28 cellular contexts compared by ENCODE assay signal in the genomic region with DNA sequence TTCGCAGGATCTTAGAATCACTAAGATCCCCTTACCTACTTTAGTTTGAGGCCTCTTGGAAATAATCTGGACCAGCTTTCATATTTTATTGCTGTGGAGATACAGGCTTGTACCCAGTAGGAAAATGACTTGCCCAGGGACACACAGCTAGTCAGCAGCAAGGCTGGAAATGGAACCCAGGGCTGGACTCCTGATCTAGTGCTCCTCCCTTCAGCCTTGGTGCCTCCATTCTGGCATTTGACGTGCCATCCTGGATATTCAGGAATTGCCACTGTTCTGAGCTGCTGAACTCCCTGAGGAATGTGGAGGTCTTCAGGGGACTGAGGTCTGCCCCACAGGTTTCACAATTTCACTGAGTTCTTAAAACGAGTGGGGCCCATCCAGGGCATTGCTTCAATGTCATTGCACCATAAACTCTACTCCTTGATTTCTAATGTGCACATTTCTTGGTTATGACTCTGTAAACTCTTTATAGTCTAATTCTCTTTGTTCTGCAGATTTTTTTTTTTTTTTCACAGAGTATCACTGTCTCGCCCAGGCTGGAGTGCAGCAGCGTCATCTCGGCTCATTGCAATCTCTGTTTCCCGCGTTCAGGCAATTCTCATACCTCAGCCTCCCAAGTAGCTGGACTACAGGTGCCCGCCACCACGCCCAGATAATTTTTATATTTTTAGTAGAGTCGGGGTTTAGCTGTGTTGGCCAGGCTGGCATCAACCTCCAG. TPM values are rescaled to one million over a fixed set of nuclear protein-coding genes. Genes with fewer than 3 reads are reported as not detected.
"Had no signal": no experiment of that assay in that cellular context is flagged by ENCODE, and none has a peak within 500 bp of the region (broad histone marks: within the 10 kb centered on the region; RNA-seq: fewer than 3 reads in every experiment).

No MANE protein-coding gene starts in this region.

- H3K4me1 ChIP-seq: gastroesophageal sphincter, parathyroid adenoma had no signal

- H3K9me3 ChIP-seq: gastroesophageal sphincter, testis, upper lobe of left lung had no signal

- FAIRE-seq: bronchial epithelial cell, islet of Langerhans, TTC549 had no signal

- H2AFZ ChIP-seq: parathyroid adenoma had no signal

- H3K27ac ChIP-seq: epithelial cell of prostate, gastroesophageal sphincter, parathyroid adenoma, testis, upper lobe of left lung, WERI-Rb-1 had no signal

- H3K4me3 ChIP-seq: gastroesophageal sphincter, testis, upper lobe of left lung had no signal

- H3K9ac ChIP-seq: parathyroid adenoma had no signal

- H3K27me3 ChIP-seq: gastroesophageal sphincter, testis, upper lobe of left lung had no signal

- H3K79me2 ChIP-seq: parathyroid adenoma had no signal

- ATAC-seq: activated CD8-positive, alpha-beta T cell treated with anti-CD3 and anti-CD28 coated beads for 36 hours; gastroesophageal sphincter; right cardiac atrium; stimulated activated effector memory CD8-positive, alpha-beta T cell treated with anti-CD3 and anti-CD28 coated beads, Interleukin-12 subunit alpha, Interleukin-12 subunit beta, amount 100 ng/mL, for 72 hours; T-cell had no signal

- DNase-seq: activated CD4-positive, alpha-beta T cell treated with anti-CD3 and anti-CD28 coated beads, Interleukin-2, amount 10 ng/mL, durations not matched to agents 7 days and 5 days; activated CD4-positive, CD25-positive, alpha-beta regulatory T cell treated with anti-CD3 and anti-CD28 coated beads, Interleukin-2, amount 50 U/mL, for 72 hours; activated CD8-positive, alpha-beta T cell treated with anti-CD3 and anti-CD28 coated beads for 36 hours; activated naive CD4-positive, alpha-beta T cell; activated T-cell treated with anti-CD3 and anti-CD28 coated beads, Interleukin-2, amount 50 U/mL, for 1 hour; amygdala; cortex of kidney; head of caudate nucleus; left cardiac atrium; mesenchymal stem cell; nucleus accumbens; right cardiac atrium; stimulated activated CD4-positive, alpha-beta T cell treated with anti-CD3 and anti-CD28 coated beads, Interleukin-12 subunit alpha, Interleukin-12 subunit beta, amount 100 ng/mL, for 4 hours; stimulated activated CD4-positive, alpha-beta T cell treated with anti-CD3 and anti-CD28 coated beads, Interleukin-1b, Interleukin-23, amount 100 ng/mL, for 48 hours; T-cell; testis; upper lobe of left lung had no signal

- H3K36me3 ChIP-seq: gastroesophageal sphincter, upper lobe of left lung, WERI-Rb-1 had no signal

RNA-seq across cellular contexts. Expression of a gene that starts 45.8 kb away (rescaled TPM):
- total RNA-seq: pulmonary artery endothelial cell, skeletal muscle tissue had no signal
- polyA plus RNA-seq: neural cell, right cardiac atrium had no signal
